20 cellular contexts compared by ENCODE assay signal in the genomic region with DNA sequence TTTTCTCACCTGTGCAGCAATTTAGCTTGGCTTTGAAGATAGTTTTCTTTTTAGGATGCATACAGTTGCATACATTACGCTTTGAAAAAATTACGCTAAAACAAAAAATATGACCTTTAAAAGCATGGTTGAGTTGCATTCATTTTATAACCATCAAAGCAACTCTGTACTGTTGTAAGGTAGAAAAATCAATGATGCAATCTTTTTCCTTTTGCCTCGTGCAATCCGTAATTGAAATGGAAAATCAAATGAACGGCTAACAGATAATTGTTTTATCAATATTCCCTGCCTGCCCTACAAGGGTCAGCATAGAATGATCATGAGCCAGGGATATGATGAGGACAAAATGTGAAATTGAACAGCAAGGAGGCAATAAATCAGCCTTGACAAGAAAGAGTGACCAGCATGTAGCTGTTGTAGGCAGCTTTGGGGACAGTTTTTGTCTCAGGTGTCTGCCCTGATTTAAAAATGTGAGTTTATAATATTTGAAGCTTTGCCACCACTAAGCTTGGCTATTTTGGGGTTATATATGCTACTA.
DNase-seq lines count a peak whose midpoint lies in the region; ATAC-seq, FAIRE-seq and TF ChIP-seq lines count a peak whose summit lies in the region.
"Had no signal": no experiment of that assay in that cellular context is flagged by ENCODE, and none has a peak within 500 bp of the region (broad histone marks: within the 10 kb centered on the region; RNA-seq: fewer than 3 reads in every experiment).

No MANE protein-coding gene starts in this region.

- H4K20me1 ChIP-seq in GM23338 (replicated peaks; ENCODE audit: insufficient read depth) (no peaks in the 10 kb centered on the region), keratinocyte (ENCODE audit: control insufficient read depth, extremely low read depth, insufficient read depth, low read length) (no peaks in the 10 kb centered on the region)

- no peak overlapping the region for H3K4me3 Mint-ChIP-seq in GM23338
- H3K4me3 Mint-ChIP-seq: CD14-positive monocyte, H9 had no signal

- TF ChIP-seq CTCF in BE2C (IDR thresholded peaks at IDR 0.05; ENCODE audit: low read depth, low read length) = no peak
- no peak for TF ChIP-seq CTCF in GM23338 (conservative IDR thresholded peaks at IDR 0.05; ENCODE audit: low read depth in 2 of 2)
- no peak for TF ChIP-seq CTCF in keratinocyte (optimal IDR thresholded peaks at IDR 0.05 in 1 of 3, IDR thresholded peaks at IDR 0.05 in 1 of 3, conservative IDR thresholded peaks at IDR 0.05 in 1 of 3; ENCODE audit: extremely low read depth in 1 of 3, insufficient read depth in 2 of 3, low read length in 3 of 3)

- no peaks in the 10 kb centered on the region for H3F3A ChIP-seq in GM23338 (replicated peaks; ENCODE audit: low read depth)

- H3K36me3 Mint-ChIP-seq in GM23338 (ENCODE audit: low read depth) = peaks cover 7% of the 10 kb centered on the region; the same call in 2 of the 3 replicates

- peak; percentile 44 for FAIRE-seq in keratinocyte (lab: Jason Lieb, UNC)
- FAIRE-seq: HTR-8/SVneo had no signal

- H3K27me3 ChIP-seq in BE2C (no peaks in the 10 kb centered on the region), GM23338 (ENCODE audit: insufficient read depth) (no peaks in the 10 kb centered on the region), keratinocyte (ENCODE audit: control insufficient read depth, extremely low read depth, insufficient read depth, low read length) (no peaks in the 10 kb centered on the region)
- H3K27me3 ChIP-seq: MG63, SJCRH30 had no signal

- no peaks in the 10 kb centered on the region for H3K9me1 ChIP-seq in keratinocyte (ENCODE audit: control insufficient read depth, extremely low read depth, insufficient read depth, low read length)

- no peak overlapping the region for H3K4me2 ChIP-seq in GM23338
- no peak overlapping the region for H3K4me2 ChIP-seq in keratinocyte (ENCODE audit: control insufficient read depth, extremely low read depth, insufficient read depth, low read depth, low read length)

- dilution Hi-C loops in keratinocyte (cut with MboI; ENCODE audit: extremely low pct_ligation_motif_present, low sequenced_read_pairs) = no loop called here

- H3K27ac ChIP-seq in GM23338 (ENCODE audit: low read depth) (peak overlapping the region; percentile 2; the same call in 1 of the 2 replicates), keratinocyte (ENCODE audit: control insufficient read depth, insufficient read depth, low read length) (no peak overlapping the region)
- H3K27ac ChIP-seq: HL-60, RWPE1, SJCRH30 had no signal

- H3K9me2 ChIP-seq in GM23338 (ENCODE audit: insufficient read depth) = no peaks in the 10 kb centered on the region

- H3K4me3 ChIP-seq in BE2C (ENCODE audit: low read depth, low read length) (peak overlapping the region; percentile 32), GM23338 (no peak overlapping the region), keratinocyte (ENCODE audit: control insufficient read depth in 2 of 3, extremely low read depth in 1 of 3, insufficient read depth in 2 of 3, low read depth in 1 of 3, low read length in 3 of 3) (no peak overlapping the region)
- H3K4me3 ChIP-seq: MG63, SJCRH30 had no signal

- H3K9me3 Mint-ChIP-seq in GM23338 = peaks cover 6% of the 10 kb centered on the region; the same call in 2 of the 3 replicates
- H3K9me3 Mint-ChIP-seq: H9 had no signal

- peaks cover 52% of the 10 kb centered on the region for H3K4me1 Mint-ChIP-seq in GM23338

- peak overlapping the region; percentile 68 for H3K27ac Mint-ChIP-seq in GM23338
- H3K27ac Mint-ChIP-seq: CD14-positive monocyte, H9 had no signal

- H3K36me3 ChIP-seq in BE2C (no peaks in the 10 kb centered on the region), GM23338 (ENCODE audit: insufficient read depth) (no peaks in the 10 kb centered on the region), keratinocyte (ENCODE audit: control insufficient read depth in 2 of 2, extremely low read depth in 1 of 2, insufficient read depth in 2 of 2, low read length in 2 of 2) (no peaks in the 10 kb centered on the region)
- H3K36me3 ChIP-seq: MG63 had no signal

- no peaks in the 10 kb centered on the region for H3K27me3 Mint-ChIP-seq in GM23338 (ENCODE audit: insufficient read depth, low read depth, poor library complexity)

- no peak overlapping the region for H3K9ac ChIP-seq in keratinocyte (ENCODE audit: control insufficient read depth, extremely low read depth, insufficient read depth, low read length)

- DNase-seq in BE2C = no peak
- DNase-seq in GM23338 (ENCODE audit: low spot score) = no peak
- DNase-seq in NCI-H146 treated with DMSO at 0.1 percent for 48 hours (lab: John Stamatoyannopoulos, UW; ENCODE audit: unreplicated experiment) = peak; percentile 26
- DNase-seq in keratinocyte (ENCODE audit: low read depth, low spot score) = no peak
- DNase-seq in iPS-NIHi7 (ENCODE audit: extremely low spot score) = no peak
- no peak for DNase-seq in NCI-H510A treated with DMSO at 0.1 percent for 48 hours (lab: John Stamatoyannopoulos, UW)
- DNase-seq in activated CD8-positive, alpha-beta memory T cell treated with anti-CD3 and anti-CD28 coated beads, Interleukin-2, amount 50 U/mL, for 48 hours = no peak
- DNase-seq: EL, H9, KG1, MG63, NCI-H1092, NCI-H1694, NCI-H345, PC-3, SJCRH30 had no signal

- ATAC-seq in GM23338 = no peak
- ATAC-seq: PC-3 had no signal

- H2AFZ ChIP-seq in GM23338 (no peak overlapping the region), keratinocyte (ENCODE audit: control insufficient read depth, low read length) (no peak overlapping the region)

- H3K4me1 ChIP-seq in BE2C (peaks cover 51% of the 10 kb centered on the region), GM23338 (ENCODE audit: insufficient read depth) (peaks cover 39% of the 10 kb centered on the region), keratinocyte (ENCODE audit: control insufficient read depth, extremely low read depth, insufficient read depth, low read length) (no peaks in the 10 kb centered on the region)
- H3K4me1 ChIP-seq: SJCRH30 had no signal

- H3K9me3 ChIP-seq in BE2C (no peaks in the 10 kb centered on the region), keratinocyte (ENCODE audit: control insufficient read depth, low read depth, low read length) (no peaks in the 10 kb centered on the region)
- H3K9me3 ChIP-seq: MG63 had no signal

- H3K79me2 ChIP-seq in GM23338 (replicated peaks; ENCODE audit: insufficient read depth) = peaks cover 97% of the 10 kb centered on the region
- peaks cover 24% of the 10 kb centered on the region for H3K79me2 ChIP-seq in keratinocyte (ENCODE audit: control insufficient read depth, insufficient read depth, low read length)

TF ChIP-seq in GM23338, 12 proteins besides CTCF, POLR2A, EP300 and RAD21 (continues in another document):
- TF ChIP-seq EZH2phosphoT487 (IDR thresholded peaks at IDR 0.05; ENCODE audit: unreplicated experiment) = no peak
- no peak for TF ChIP-seq ZNF331 (CRISPR knock-in tag; IDR thresholded peaks at IDR 0.05; ENCODE audit: low read depth)
- TF ChIP-seq, protein P1, sequence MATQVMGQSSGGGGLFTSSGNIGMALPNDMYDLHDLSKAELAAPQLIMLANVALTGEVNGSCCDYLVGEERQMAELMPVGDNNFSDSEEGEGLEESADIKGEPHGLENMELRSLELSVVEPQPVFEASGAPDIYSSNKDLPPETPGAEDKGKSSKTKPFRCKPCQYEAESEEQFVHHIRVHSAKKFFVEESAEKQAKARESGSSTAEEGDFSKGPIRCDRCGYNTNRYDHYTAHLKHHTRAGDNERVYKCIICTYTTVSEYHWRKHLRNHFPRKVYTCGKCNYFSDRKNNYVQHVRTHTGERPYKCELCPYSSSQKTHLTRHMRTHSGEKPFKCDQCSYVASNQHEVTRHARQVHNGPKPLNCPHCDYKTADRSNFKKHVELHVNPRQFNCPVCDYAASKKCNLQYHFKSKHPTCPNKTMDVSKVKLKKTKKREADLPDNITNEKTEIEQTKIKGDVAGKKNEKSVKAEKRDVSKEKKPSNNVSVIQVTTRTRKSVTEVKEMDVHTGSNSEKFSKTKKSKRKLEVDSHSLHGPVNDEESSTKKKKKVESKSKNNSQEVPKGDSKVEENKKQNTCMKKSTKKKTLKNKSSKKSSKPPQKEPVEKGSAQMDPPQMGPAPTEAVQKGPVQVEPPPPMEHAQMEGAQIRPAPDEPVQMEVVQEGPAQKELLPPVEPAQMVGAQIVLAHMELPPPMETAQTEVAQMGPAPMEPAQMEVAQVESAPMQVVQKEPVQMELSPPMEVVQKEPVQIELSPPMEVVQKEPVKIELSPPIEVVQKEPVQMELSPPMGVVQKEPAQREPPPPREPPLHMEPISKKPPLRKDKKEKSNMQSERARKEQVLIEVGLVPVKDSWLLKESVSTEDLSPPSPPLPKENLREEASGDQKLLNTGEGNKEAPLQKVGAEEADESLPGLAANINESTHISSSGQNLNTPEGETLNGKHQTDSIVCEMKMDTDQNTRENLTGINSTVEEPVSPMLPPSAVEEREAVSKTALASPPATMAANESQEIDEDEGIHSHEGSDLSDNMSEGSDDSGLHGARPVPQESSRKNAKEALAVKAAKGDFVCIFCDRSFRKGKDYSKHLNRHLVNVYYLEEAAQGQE (IDR thresholded peaks at IDR 0.05; ENCODE audit: unreplicated experiment) = no peak
- no peak for TF ChIP-seq STAT1 (IDR thresholded peaks at IDR 0.05; ENCODE audit: unreplicated experiment)
- TF ChIP-seq POLR2AphosphoS5 (IDR thresholded peaks at IDR 0.05; ENCODE audit: low read depth) = no peak
- TF ChIP-seq JUNB (IDR thresholded peaks at IDR 0.05; ENCODE audit: unreplicated experiment) = no peak
- no peak for TF ChIP-seq ZNF114 (CRISPR knock-in tag; IDR thresholded peaks at IDR 0.05)
